Comparison of ENCODE assay signal across 8 cellular contexts in the genomic region with DNA sequence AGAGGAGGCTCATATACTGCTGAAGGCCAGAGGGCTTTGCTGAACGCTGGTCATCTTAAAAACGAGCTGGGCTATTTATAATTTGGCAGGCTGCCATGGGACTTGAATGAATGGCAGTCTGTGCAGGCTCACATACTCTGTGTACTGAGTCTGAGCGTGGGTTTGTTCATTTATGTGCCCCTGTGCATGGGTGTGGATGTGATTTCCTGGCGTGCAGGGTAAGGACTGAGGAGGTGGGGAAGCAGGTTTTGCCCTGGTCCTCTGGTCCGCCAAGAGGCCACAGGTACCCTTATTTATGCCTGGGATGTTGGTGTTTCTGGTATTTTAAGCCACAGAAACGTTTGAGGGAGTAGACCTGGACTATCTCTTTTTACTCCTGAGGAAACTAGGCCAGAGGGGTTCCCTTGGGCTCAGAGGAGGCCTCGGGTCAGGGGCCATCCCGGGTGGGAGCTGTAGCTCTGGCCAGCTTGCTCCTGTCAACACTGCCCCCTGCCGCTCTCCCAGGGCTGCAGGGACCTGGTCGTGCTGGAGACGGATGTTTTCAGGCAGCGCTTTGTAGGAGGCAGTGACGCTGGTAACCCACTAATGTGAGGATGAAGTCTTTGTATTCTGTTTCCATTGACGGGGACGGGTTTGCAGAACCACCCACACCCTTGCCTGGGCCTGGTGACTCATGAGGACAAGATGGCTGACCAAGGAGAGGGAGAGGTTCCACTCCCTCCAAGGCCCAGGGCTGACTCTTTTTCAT.
DNase-seq lines count a peak whose midpoint lies in the region; ATAC-seq and TF ChIP-seq lines count a peak whose summit lies in the region.

No MANE protein-coding gene starts in this region.

- no peak overlapping the region for H3K4ac ChIP-seq in neuronal stem cell (ENCODE audit: low read length)

- no peak overlapping the region for H4K91ac ChIP-seq in neuronal stem cell (ENCODE audit: low read depth, low read length, poor library complexity)

- H4K8ac ChIP-seq in neuronal stem cell (ENCODE audit: low read depth, low read length) = no peak overlapping the region

- TF ChIP-seq CTCF in DOHH2 (IDR thresholded peaks at IDR 0.05; ENCODE audit: low read depth, low read length, poor library complexity, severe bottlenecking) (peak; percentile 74), Peyer's patch (IDR thresholded peaks at IDR 0.05) (no peak), fibroblast of pulmonary artery (IDR thresholded peaks at IDR 0.05; ENCODE audit: low read length, missing control alignments) (peak; percentile 59), stomach (IDR thresholded peaks at IDR 0.05) (peak in 5 of 7 experiments; percentile 27 to 43 (median 38))

- peak overlapping the region; percentile 53 for H2AK5ac ChIP-seq in neuronal stem cell (ENCODE audit: low read depth, low read length)

- no peak overlapping the region for H2BK12ac ChIP-seq in neuronal stem cell (ENCODE audit: low read length)

- peak overlapping the region; percentile 48 for H3K27ac ChIP-seq in DOHH2 (ENCODE audit: low read depth, low read length)
- peak overlapping the region in 3 of 4 donors; percentile 5 to 26 (median 10) for H3K27ac ChIP-seq in Peyer's patch
- H3K27ac ChIP-seq in neuronal stem cell (replicated peaks; ENCODE audit: low read length) = peak overlapping the region; percentile 37
- peak overlapping the region; percentile 10 to 69 (median 53) for H3K27ac ChIP-seq in stomach

- ATAC-seq in HG03045 (IDR thresholded peaks at IDR 0.05; ENCODE audit: unreplicated experiment) = peak; percentile 42

- H3K4me1 ChIP-seq in DOHH2 (ENCODE audit: control insufficient read depth, low read length) = peaks cover 70% of the 10 kb centered on the region
- peaks cover 0 to 24% (median 10%) of the 10 kb centered on the region in 4 donors for H3K4me1 ChIP-seq in Peyer's patch
- peaks cover 41 to 46% of the 10 kb centered on the region in 2 donors for H3K4me1 ChIP-seq in neuronal stem cell (ENCODE audit: control insufficient read depth in 2 of 2, insufficient read depth in 1 of 2, low read depth in 1 of 2, low read length in 2 of 2)
- H3K4me1 ChIP-seq in stomach = peaks cover 20 to 54% (median 32%) of the 10 kb centered on the region in 4 donors

- H3K36me3 ChIP-seq in DOHH2 (ENCODE audit: control insufficient read depth, low read length) = no peaks in the 10 kb centered on the region
- H3K36me3 ChIP-seq in Peyer's patch = no peaks in the 10 kb centered on the region
- H3K36me3 ChIP-seq in neuronal stem cell (replicated peaks in 1 of 2; ENCODE audit: control insufficient read depth in 2 of 2, insufficient read depth in 2 of 2, low read length in 2 of 2) = peaks cover 2 to 4% of the 10 kb centered on the region in 2 donors
- H3K36me3 ChIP-seq in stomach = no peaks in the 10 kb centered on the region

- no peaks in the 10 kb centered on the region for H3K9me2 ChIP-seq in DOHH2 (replicated peaks; ENCODE audit: control insufficient read depth, low read length)

- H3K18ac ChIP-seq in neuronal stem cell (ENCODE audit: low read length) = peak overlapping the region; percentile 84

- no peak overlapping the region for H2AFZ ChIP-seq in neuronal stem cell (ENCODE audit: low read length)

- DNase-seq in Peyer's patch = peak in 2 of 3 donors; percentile 40 to 66
- peak; percentile 46 for DNase-seq in activated effector memory CD4-positive, alpha-beta T cell treated with Interleukin-2 at 50 U/mL for 16 hours
- peak; percentile 92 for DNase-seq in fibroblast of pulmonary artery (ENCODE audit: low read depth)
- DNase-seq in neuronal stem cell (ENCODE audit: low spot score) = peak; percentile 51
- peak; percentile 60 for DNase-seq in stomach
- no peak for DNase-seq in SW 1271 (lab: John Stamatoyannopoulos, UW)

- H2BK5ac ChIP-seq in neuronal stem cell (ENCODE audit: low read length) = no peak overlapping the region

- no peak for TF ChIP-seq POLR2A in Peyer's patch (IDR thresholded peaks at IDR 0.05)
- no peak for TF ChIP-seq POLR2A in stomach (IDR thresholded peaks at IDR 0.05)

- intact Hi-C loops in stomach (cut with DNase I; ENCODE audit: low total_unique reads) = loop anchor here (10.0 kb wide), 1 partner anchor 186 kb away; a partner anchor contains a TSS

- H3K79me1 ChIP-seq in neuronal stem cell (ENCODE audit: low read depth, low read length) = peaks cover 9% of the 10 kb centered on the region

- peak overlapping the region; percentile 46 for H3K9ac ChIP-seq in neuronal stem cell (ENCODE audit: low read depth, low read length, poor library complexity)

- peak overlapping the region; percentile 58 for H3K23ac ChIP-seq in neuronal stem cell (ENCODE audit: low read depth, low read length, poor library complexity)

- H3K27me3 ChIP-seq in DOHH2 (ENCODE audit: control insufficient read depth, low read length) (no peaks in the 10 kb centered on the region), Peyer's patch (no peaks in the 10 kb centered on the region), neuronal stem cell (ENCODE audit: control insufficient read depth in 3 of 3, insufficient read depth in 3 of 3, low read depth in 1 of 3, low read length in 3 of 3) (no peaks in the 10 kb centered on the region), stomach (no peaks in the 10 kb centered on the region)

- H3K79me2 ChIP-seq in DOHH2 (ENCODE audit: control insufficient read depth, low read length) = peaks cover 65% of the 10 kb centered on the region

- no peak overlapping the region for H2BK120ac ChIP-seq in neuronal stem cell (ENCODE audit: low read depth, low read length)

- H4K20me1 ChIP-seq in DOHH2 (ENCODE audit: control insufficient read depth, insufficient read depth, low read depth, low read length) = no peaks in the 10 kb centered on the region

- no CpG with 5 or more reads among the region's 15 CpGs for WGBS in neuronal stem cell (ENCODE audit: extremely low coverage in 2 of 2, insufficient read length in 2 of 2, insufficient replicate concordance in 1 of 2), 2 donors
- 11 to 22% (median 19%) methylated on average over 10 to 15 of the region's 15 CpGs for WGBS in stomach, 5 donors

- H3K14ac ChIP-seq in neuronal stem cell (ENCODE audit: low read length) = no peak overlapping the region

- H3K4me2 ChIP-seq in DOHH2 (ENCODE audit: low read length) (peak overlapping the region; percentile 57), neuronal stem cell (ENCODE audit: insufficient read depth, low read length, poor library complexity, severe bottlenecking) (no peak overlapping the region)

- H3K9me3 ChIP-seq in DOHH2 (ENCODE audit: control insufficient read depth, insufficient read depth, low read length) (no peaks in the 10 kb centered on the region), Peyer's patch (no peaks in the 10 kb centered on the region), neuronal stem cell (replicated peaks in 1 of 2; ENCODE audit: control insufficient read depth in 2 of 2, insufficient read depth in 1 of 2, low read depth in 1 of 2, low read length in 2 of 2) (peaks cover 0 to 5% of the 10 kb centered on the region in 2 donors), stomach (no peaks in the 10 kb centered on the region)

- H3K4me3 ChIP-seq in DOHH2 (ENCODE audit: low read length) (peak overlapping the region; percentile 32), Peyer's patch (no peak overlapping the region), fibroblast of pulmonary artery (replicated peaks; ENCODE audit: low read depth, low read length) (no peak overlapping the region), neuronal stem cell (ENCODE audit: low read length in 2 of 2) (no peak overlapping the region), stomach (no peak overlapping the region)

- no peak for TF ChIP-seq EP300 in stomach (IDR thresholded peaks at IDR 0.05)

- no peaks in the 10 kb centered on the region for H3F3A ChIP-seq in DOHH2 (ENCODE audit: control insufficient read depth, insufficient read depth)

- H2BK15ac ChIP-seq in neuronal stem cell (ENCODE audit: low read length) = peak overlapping the region; percentile 23

Comparison
In these comparisons a context has a peak if more than half of its experiments do, and no peak if none do; other contexts are left out.
1. CTCF ChIP-seq: peak in DOHH2 (single experiment), fibroblast of pulmonary artery (single experiment) and stomach (5 of 7); none in Peyer's patch (0 of 6).
2. DNase-seq: peak in Peyer's patch (2 of 3), activated effector memory CD4-positive, alpha-beta T cell treated with Interleukin-2 at 50 U/mL for 16 hours (single experiment), fibroblast of pulmonary artery (single experiment), neuronal stem cell (single experiment) and stomach (single experiment); none in SW 1271 (0 of 2).
3. Peak in every context shown above with its lines, with median percentiles within 50 percentile points of each other: H3K27ac ChIP-seq.